Comparison of ENCODE assay signal across 27 cellular contexts in genomic region chr3:38147434-38147833, GRCh38. TPM values are rescaled to one million over a fixed set of nuclear protein-coding genes. Genes with fewer than 3 reads are reported as not detected.
DNase-seq lines count a peak whose midpoint lies in the region; ATAC-seq and TF ChIP-seq lines count a peak whose summit lies in the region.
"Had no signal": no experiment of that assay in that cellular context is flagged by ENCODE, and none has a peak within 500 bp of the region (broad histone marks: within the 10 kb centered on the region; RNA-seq: fewer than 3 reads in every experiment).

No MANE protein-coding gene starts in this region.

- H3K27ac ChIP-seq in smooth muscle cell (ENCODE audit: low read depth) (peak overlapping the region; percentile 16), WERI-Rb-1 (no peak overlapping the region)
- H3K27ac ChIP-seq: ovary, SK-N-MC had no signal

- H3K9ac ChIP-seq in smooth muscle cell (ENCODE audit: low read depth), result no peak overlapping the region

- no peak overlapping the region for H3K4me2 ChIP-seq in smooth muscle cell

- DNase-seq in GF-D8 (lab: John Stamatoyannopoulos, UW) (peak; percentile 75), NB4 (ENCODE audit: low read depth) (peak; percentile 75), SKM-1 treated with dmso at 0.1 percent for 144 hours (lab: John Stamatoyannopoulos, UW; ENCODE audit: unreplicated experiment) (peak; percentile 83), smooth muscle cell (lab: John Stamatoyannopoulos, UW; ENCODE audit: unreplicated experiment) (no peak), NCI-H69 (lab: John Stamatoyannopoulos, UW) (no peak), NCI-H2107 (lab: John Stamatoyannopoulos, UW) (no peak), WERI-Rb-1 (no peak)
- DNase-seq: activated CD4-positive, alpha-beta memory T cell treated with anti-CD3 and anti-CD28 coated beads for 36 hours; activated CD8-positive, alpha-beta memory T cell treated with anti-CD3 and anti-CD28 coated beads, Interleukin-2, amount 50 U/mL, for 4 hours; activated naive CD4-positive, alpha-beta T cell treated with Interleukin-2 at 50 U/mL for 16 hours; adrenal gland; CD4-positive, alpha-beta T cell; dermis blood vessel endothelial cell; immature natural killer cell; left cardiac atrium; NCI-H1417 treated with DMSO at 0.1 percent for 48 hours; NCI-H2029 treated with DMSO at 0.1 percent for 48 hours; NCI-H2227 treated with DMSO at 0.1 percent for 48 hours; NCI-H526; NK-92 treated with Interleukin-12 subunit alpha and Interleukin-12 subunit beta, amount 100 ng/mL, for 24 hours; ovary; stimulated activated naive CD4-positive, alpha-beta T cell; T-helper 17 cell had no signal

- TF ChIP-seq CTCF in NB4 (IDR thresholded peaks at IDR 0.05; ENCODE audit: low read depth, low read length) (no peak), smooth muscle cell (IDR thresholded peaks at IDR 0.05; ENCODE audit: borderline replicate concordance, insufficient read depth, poor library complexity, severe bottlenecking) (no peak), WERI-Rb-1 (IDR thresholded peaks at IDR 0.05; ENCODE audit: low read depth, low read length) (no peak)

- WGBS in smooth muscle cell (ENCODE audit: low lambda C conversion rate), result 92% methylated on average over 3 of the region's 3 CpGs

- no peaks in the 10 kb centered on the region for H3K4me1 ChIP-seq in smooth muscle cell (ENCODE audit: low read depth)
- H3K4me1 ChIP-seq: adrenal gland had no signal

- no peaks in the 10 kb centered on the region for H3K27me3 ChIP-seq in smooth muscle cell (ENCODE audit: low read depth)
- H3K27me3 ChIP-seq in WERI-Rb-1 (ENCODE audit: insufficient read depth, low read depth, severe bottlenecking), result peaks cover 2% of the 10 kb centered on the region
- H3K27me3 ChIP-seq: adrenal gland, ovary had no signal

- TF ChIP-seq POLR2A in NB4 (IDR thresholded peaks at IDR 0.05; ENCODE audit: extremely low read depth, insufficient read length), result no peak

- H3K9me3 ChIP-seq in smooth muscle cell (replicated peaks; ENCODE audit: low read depth) (peaks cover 3% of the 10 kb centered on the region), WERI-Rb-1 (ENCODE audit: severe bottlenecking) (no peaks in the 10 kb centered on the region)
- H3K9me3 ChIP-seq: adrenal gland, ovary had no signal

- no peak overlapping the region for H2AFZ ChIP-seq in smooth muscle cell (ENCODE audit: low read depth)

- H3K36me3 ChIP-seq in smooth muscle cell (ENCODE audit: low read depth), result no peaks in the 10 kb centered on the region
- no peaks in the 10 kb centered on the region for H3K36me3 ChIP-seq in WERI-Rb-1
- H3K36me3 ChIP-seq: ovary had no signal

- H4K20me1 ChIP-seq in smooth muscle cell (ENCODE audit: low read depth), result no peaks in the 10 kb centered on the region

- no peaks in the 10 kb centered on the region for H3K79me2 ChIP-seq in smooth muscle cell (ENCODE audit: low read depth)

- no peak overlapping the region for H3K4me3 ChIP-seq in NB4 (ENCODE audit: low read depth, low read length)
- H3K4me3 ChIP-seq in smooth muscle cell, result no peak overlapping the region
- no peak overlapping the region for H3K4me3 ChIP-seq in WERI-Rb-1 (ENCODE audit: low read depth, low read length)
- H3K4me3 ChIP-seq: adrenal gland, ovary, SK-N-MC had no signal

- no peak for ATAC-seq in GM19397 (IDR thresholded peaks at IDR 0.05; ENCODE audit: unreplicated experiment)
- ATAC-seq: activated CD4-positive, CD25-positive, alpha-beta regulatory T cell treated with anti-CD3 and anti-CD28 coated beads, Interleukin-2, amount 50 U/mL, for 24 hours; left cardiac atrium; T-helper 17 cell had no signal

- H3F3A ChIP-seq in smooth muscle cell (ENCODE audit: low read depth), result no peaks in the 10 kb centered on the region

RNA-seq across cellular contexts. Expression of gene MYD88, which starts 9.0 kb away (rescaled TPM):
- total RNA-seq in smooth muscle cell, result 8.2 and 14.1 TPM in 2 replicates
- 37.4 and 37.5 TPM in 2 replicates for polyA plus RNA-seq in smooth muscle cell
- total RNA-seq: HT1080 had no signal

RNA-seq across cellular contexts. Expression of gene ACAA1, which starts 10.5 kb away (rescaled TPM):
- 15.4 and 22.7 TPM in 2 replicates for total RNA-seq in smooth muscle cell
- 41.8 and 43.8 TPM in 2 replicates for polyA plus RNA-seq in smooth muscle cell

RNA-seq across cellular contexts. Expression of gene OXSR1, which starts 17.9 kb away (rescaled TPM):
- total RNA-seq in smooth muscle cell, result 50.3 and 50.6 TPM in 2 replicates
- 11.9 and 21.7 TPM in 2 replicates for polyA plus RNA-seq in smooth muscle cell

Comparison
In these comparisons a context has a peak if more than half of its experiments do, and no peak if none do; other contexts are left out.
1. DNase-seq: peak in GF-D8 (single experiment), NB4 (single experiment) and SKM-1 treated with dmso at 0.1 percent for 144 hours (single experiment); none in smooth muscle cell (single experiment), NCI-H69 (single experiment), NCI-H2107 (single experiment) and WERI-Rb-1 (single experiment).